ENCODE assay signal across 25 cellular contexts in genomic region chr7:134120405-134120804, GRCh38. TPM values are rescaled to one million over a fixed set of nuclear protein-coding genes. Genes with fewer than 3 reads are reported as not detected.
"Had no signal": no experiment of that assay in that cellular context is flagged by ENCODE, and none has a peak within 500 bp of the region (broad histone marks: within the 10 kb centered on the region; RNA-seq: fewer than 3 reads in every experiment).

No MANE protein-coding gene starts in this region.

- H3K4me1 Mint-ChIP-seq: naive thymus-derived CD8-positive, alpha-beta T cell had no signal

- H3K4me3 Mint-ChIP-seq: activated naive CD8-positive, alpha-beta T cell; activated T-cell treated with anti-CD3 and anti-CD28 coated beads, Interleukin-2, amount 50 U/mL, for 4 hours; naive thymus-derived CD8-positive, alpha-beta T cell; T-helper 17 cell had no signal

- H3K27ac ChIP-seq: adrenal gland, ascending aorta, brain microvascular endothelial cell, left lung, ovary, prostate gland, spleen, thyroid gland, upper lobe of right lung had no signal

- H3K4me1 ChIP-seq: adrenal gland, ascending aorta, left lung, prostate gland, thyroid gland, upper lobe of right lung had no signal

- H3K36me3 Mint-ChIP-seq: activated naive CD8-positive, alpha-beta T cell had no signal

- H3K27me3 Mint-ChIP-seq: T-helper 17 cell had no signal

- H3K27me3 ChIP-seq: adrenal gland, ascending aorta, brain microvascular endothelial cell, left lung, ovary, spleen, thyroid gland, upper lobe of right lung had no signal

- H3K9me3 ChIP-seq: adrenal gland, ascending aorta, left lung, ovary, prostate gland, spleen, thyroid gland, upper lobe of right lung had no signal

- H3K4me3 ChIP-seq: adrenal gland, ascending aorta, left lung, lung, ovary, prostate gland, spleen, thyroid gland, upper lobe of right lung had no signal

- H3K27ac Mint-ChIP-seq: activated naive CD8-positive, alpha-beta T cell; activated T-helper 2 cell treated with anti-CD3 and anti-CD28 coated beads, Interferon-gamma antibody, Interleukin-2, Interleukin-4, amounts not matched to agents 10 μg/mL and 5 μg/mL and 100 μg/mL, durations not matched to agents 14 hours and 24 hours and 36 hours; naive thymus-derived CD8-positive, alpha-beta T cell; T-helper 17 cell had no signal

- DNase-seq: activated CD4-positive, alpha-beta T cell treated with anti-CD3 and anti-CD28 coated beads for 4 hours; activated CD4-positive, alpha-beta T cell treated with anti-CD3 and anti-CD28 coated beads, Interleukin-2, amount 50 U/mL, for 48 hours; activated CD4-positive, CD25-positive, alpha-beta regulatory T cell; activated CD8-positive, alpha-beta memory T cell treated with anti-CD3 and anti-CD28 coated beads, Interleukin-2, amount 50 U/mL, for 48 hours; activated naive CD4-positive, alpha-beta T cell; activated T-cell treated with anti-CD3 and anti-CD28 coated beads, Interleukin-2, amount 50 U/mL, for 4 hours; adrenal gland; brain microvascular endothelial cell; caudate nucleus; effector memory CD4-positive, alpha-beta T cell; left lung; naive thymus-derived CD8-positive, alpha-beta T cell; ovary; spleen; stimulated activated CD4-positive, alpha-beta T cell treated with anti-CD3 and anti-CD28 coated beads, Interleukin-4, amount 100 ng/mL, for 1 hour; stimulated activated naive CD8-positive, alpha-beta T cell treated with anti-CD3 and anti-CD28 coated beads, Interleukin-15, Interleukin-2, amounts not matched to agents 100 U/mL and 50 U/mL, for 24 hours; substantia nigra; T-helper 17 cell; thyroid gland; upper lobe of right lung had no signal

- H3K36me3 ChIP-seq: adrenal gland, ascending aorta, brain microvascular endothelial cell, left lung, ovary, prostate gland, spleen, thyroid gland, upper lobe of right lung had no signal

- H3K9me3 Mint-ChIP-seq: activated T-cell treated with anti-CD3 and anti-CD28 coated beads, Interleukin-2, amount 50 U/mL, for 4 hours; activated T-helper 2 cell treated with anti-CD3 and anti-CD28 coated beads, Interferon-gamma antibody, Interleukin-2, Interleukin-4, amounts not matched to agents 10 μg/mL and 5 μg/mL and 100 μg/mL, durations not matched to agents 14 hours and 24 hours and 36 hours had no signal

- ATAC-seq: activated T-cell treated with anti-CD3 and anti-CD28 coated beads, Interleukin-2, amount 50 U/mL, for 4 hours; left lung; naive thymus-derived CD8-positive, alpha-beta T cell; stimulated activated naive CD8-positive, alpha-beta T cell treated with anti-CD3 and anti-CD28 coated beads, Interleukin-15, Interleukin-2, amounts not matched to agents 100 U/mL and 50 U/mL, for 24 hours; T-helper 17 cell; upper lobe of right lung had no signal

RNA-seq across cellular contexts. Expression of gene LRGUK, which starts 6.7 kb away (rescaled TPM):
- total RNA-seq: ascending aorta had no signal
